20 cellular contexts compared by ENCODE assay signal in the genomic region with DNA sequence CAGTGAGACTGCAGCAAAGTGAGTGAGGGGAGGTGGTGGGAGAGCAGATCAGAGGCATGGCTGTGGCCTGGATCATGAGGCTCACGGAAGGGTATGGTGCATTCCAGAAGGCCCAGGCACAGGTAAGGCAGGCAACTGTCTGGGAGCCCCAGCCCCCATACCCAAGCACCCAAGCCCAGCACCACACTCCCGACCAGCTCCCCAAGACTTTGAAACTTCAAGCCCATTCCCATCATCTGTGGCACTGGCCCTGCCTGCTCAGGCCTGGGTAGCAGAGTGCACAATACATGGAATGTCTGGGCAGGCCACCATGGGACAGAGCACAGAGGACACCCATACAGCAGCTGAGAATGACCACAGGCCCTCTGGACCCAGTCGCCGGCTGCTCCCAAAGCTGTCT.
DNase-seq lines count a peak whose midpoint lies in the region; ATAC-seq, FAIRE-seq and TF ChIP-seq lines count a peak whose summit lies in the region.
"Had no signal": no experiment of that assay in that cellular context is flagged by ENCODE, and none has a peak within 500 bp of the region (broad histone marks: within the 10 kb centered on the region; RNA-seq: fewer than 3 reads in every experiment).

No MANE protein-coding gene starts in this region.

- TF ChIP-seq CTCF in natural killer cell (IDR thresholded peaks at IDR 0.05) (no peak), HepG2 (CRISPR knock-in tag; IDR thresholded peaks at IDR 0.05) (no peak), osteocyte (IDR thresholded peaks at IDR 0.05) (no peak)

- H4K20me1 ChIP-seq in HepG2 (ENCODE audit: insufficient read depth, low read length): no peaks in the 10 kb centered on the region
- H4K20me1 ChIP-seq: BLaER1 treated with 17β-estradiol and CSF1 and Interleukin-3, amounts not matched to agents 10 nM and 100 nM had no signal

- DNase-seq in natural killer cell treated with Interleukin-12 subunit alpha and Interleukin-12 subunit beta and Interleukin-15 and Interleukin-18, amount 100 ng/mL, for 72 hours (ENCODE audit: low spot score): no peak
- no peak for DNase-seq in natural killer cell
- DNase-seq in HepG2 (ENCODE audit: low spot score): no peak
- DNase-seq in osteocyte (ENCODE audit: extremely low spot score, unreplicated experiment): peak; percentile 60
- DNase-seq in central memory CD4-positive, alpha-beta T cell: no peak
- DNase-seq in D341Med (ENCODE audit: low spot score): no peak
- DNase-seq in HAP-1 (ENCODE audit: low spot score in 2 of 2): no peak
- DNase-seq: Calu3; CD8-positive, alpha-beta T cell; DMS 273 treated with DMSO at 0.1 percent for 48 hours; DMS53; DND-41; EL; HCEC 1CT had no signal

- H3K36me3 ChIP-seq in HepG2 (replicated peaks in 1 of 2; ENCODE audit: control insufficient read depth in 1 of 2, insufficient read depth in 2 of 2, low read length in 2 of 2) (no peaks in the 10 kb centered on the region), HAP-1 (replicated peaks) (no peaks in the 10 kb centered on the region)
- H3K36me3 ChIP-seq: BLaER1 treated with 17β-estradiol and CSF1 and Interleukin-3, amounts not matched to agents 10 nM and 100 nM had no signal

- H3K4me1 Mint-ChIP-seq in natural killer cell treated with Interleukin-12 subunit alpha and Interleukin-12 subunit beta and Interleukin-15 and Interleukin-18, amount 100 ng/mL, for 72 hours (ENCODE audit: low read depth in 2 of 2): no peaks in the 10 kb centered on the region
- no peaks in the 10 kb centered on the region for H3K4me1 Mint-ChIP-seq in natural killer cell
- H3K4me1 Mint-ChIP-seq in osteocyte (ENCODE audit: unreplicated experiment): peaks cover 11% of the 10 kb centered on the region
- H3K4me1 Mint-ChIP-seq: B cell had no signal

- WGBS in HepG2 (ENCODE audit: low lambda C conversion rate): 100% methylated on average over 4 of the region's 4 CpGs

- intact Hi-C loops in natural killer cell (cut with micrococcal nuclease) (no loop called here), HepG2 (cut with micrococcal nuclease; ENCODE audit: unreplicated experiment) (no loop called here)

- no peak overlapping the region for H3K27ac Mint-ChIP-seq in natural killer cell treated with Interleukin-12 subunit alpha and Interleukin-12 subunit beta and Interleukin-15 and Interleukin-18, amount 100 ng/mL, for 72 hours
- H3K27ac Mint-ChIP-seq in natural killer cell (no peak overlapping the region), osteocyte (ENCODE audit: unreplicated experiment) (no peak overlapping the region)
- H3K27ac Mint-ChIP-seq: B cell; CD8-positive, alpha-beta T cell; IgD-negative memory B cell had no signal

- H3K4me2 ChIP-seq in HepG2 (ENCODE audit: low read depth, low read length): no peak overlapping the region
- H3K4me2 ChIP-seq: BLaER1 treated with 17β-estradiol and CSF1 and Interleukin-3, amounts not matched to agents 10 nM and 100 nM had no signal

- H3K4me3 Mint-ChIP-seq in natural killer cell treated with Interleukin-12 subunit alpha and Interleukin-12 subunit beta and Interleukin-15 and Interleukin-18, amount 100 ng/mL, for 72 hours: no peak overlapping the region
- H3K4me3 Mint-ChIP-seq in natural killer cell (no peak overlapping the region), osteocyte (ENCODE audit: unreplicated experiment) (no peak overlapping the region)
- H3K4me3 Mint-ChIP-seq: B cell; CD8-positive, alpha-beta T cell had no signal

- no peak for TF ChIP-seq RAD21 in HepG2 (CRISPR knock-in tag; IDR thresholded peaks at IDR 0.05)

- H3K27me3 ChIP-seq in HepG2 (ENCODE audit: control insufficient read depth in 1 of 2, insufficient read depth in 2 of 2, low read length in 2 of 2) (no peaks in the 10 kb centered on the region), HAP-1 (ENCODE audit: low read depth) (no peaks in the 10 kb centered on the region)
- H3K27me3 ChIP-seq: BLaER1 treated with 17β-estradiol and CSF1 and Interleukin-3, amounts not matched to agents 10 nM and 100 nM had no signal

- POLR2A ChIA-PET in HepG2 (lab: Yijun Ruan, JAX): no interaction called here

- no peak for TF ChIP-seq POLR2A in HepG2 (IDR thresholded peaks at IDR 0.05; ENCODE audit: insufficient read depth in 1 of 2, low read depth in 2 of 2, low read length in 2 of 2)

- H3K9ac ChIP-seq in HepG2 (ENCODE audit: insufficient read depth, low read depth, low read length): no peak overlapping the region
- H3K9ac ChIP-seq: BLaER1 treated with 17β-estradiol and CSF1 and Interleukin-3, amounts not matched to agents 10 nM and 100 nM had no signal

- BruUV-seq in HepG2 (replicated peaks; lab: Mats Ljungman, UMichigan): no TSS peak

- no peak for FAIRE-seq in HepG2 (lab: Jason Lieb, UNC)
- FAIRE-seq: GM12878, GM19239 had no signal

- H3K4me3 ChIP-seq in HepG2 (replicated peaks in 1 of 3; ENCODE audit: insufficient read depth in 1 of 3, low read depth in 2 of 3, low read length in 3 of 3): no peak overlapping the region
- H3K4me3 ChIP-seq in HAP-1: no peak overlapping the region
- H3K4me3 ChIP-seq: BLaER1 treated with 17β-estradiol and CSF1 and Interleukin-3, amounts not matched to agents 10 nM and 100 nM; GM12878 had no signal

- TF ChIP-seq EP300 in HepG2 (IDR thresholded peaks at IDR 0.05; ENCODE audit: low read depth in 2 of 2, low read length in 2 of 2): no peak
- TF ChIP-seq EP300 in HepG2 (CRISPR knock-in tag; IDR thresholded peaks at IDR 0.05; ENCODE audit: borderline replicate concordance): no peak

- in situ Hi-C loops in HepG2 (cut with HindIII; ENCODE audit: extremely low pct_ligation_motif_present, low pct_unique_long_range_greater_than_20kb) (no loop called here), HAP-1 (cut with MboI; ENCODE audit: low sequenced_read_pairs) (no loop called here)

- no peak overlapping the region for H3K27ac ChIP-seq in HepG2 (ENCODE audit: extremely low read length, insufficient read depth, low read length)
- H3K27ac ChIP-seq: BLaER1 treated with 17β-estradiol and CSF1 and Interleukin-3, amounts not matched to agents 10 nM and 100 nM; HL-60 had no signal

- H3K36me3 Mint-ChIP-seq in natural killer cell treated with Interleukin-12 subunit alpha and Interleukin-12 subunit beta and Interleukin-15 and Interleukin-18, amount 100 ng/mL, for 72 hours: peaks cover 9% of the 10 kb centered on the region
- H3K36me3 Mint-ChIP-seq in natural killer cell: no peaks in the 10 kb centered on the region
- H3K36me3 Mint-ChIP-seq in osteocyte (ENCODE audit: unreplicated experiment): peaks cover 5% of the 10 kb centered on the region
- H3K36me3 Mint-ChIP-seq: CD8-positive, alpha-beta T cell had no signal

- peaks cover 32% of the 10 kb centered on the region for H3K4me1 ChIP-seq in HepG2 (ENCODE audit: insufficient read depth, low read length)
- no peaks in the 10 kb centered on the region for H3K4me1 ChIP-seq in HAP-1
- H3K4me1 ChIP-seq: BLaER1 treated with 17β-estradiol and CSF1 and Interleukin-3, amounts not matched to agents 10 nM and 100 nM had no signal

- H3K9me3 ChIP-seq in HepG2 (ENCODE audit: low read length) (peaks cover 31% of the 10 kb centered on the region), HAP-1 (peaks cover 12% of the 10 kb centered on the region)

- peaks cover 7 to 14% of the 10 kb centered on the region in 2 donors for H3K27me3 Mint-ChIP-seq in natural killer cell treated with Interleukin-12 subunit alpha and Interleukin-12 subunit beta and Interleukin-15 and Interleukin-18, amount 100 ng/mL, for 72 hours
- H3K27me3 Mint-ChIP-seq in natural killer cell (ENCODE audit: low read depth in 2 of 2) (peaks cover 9 to 35% of the 10 kb centered on the region in 2 donors), osteocyte (ENCODE audit: unreplicated experiment) (no peaks in the 10 kb centered on the region)

- H2AFZ ChIP-seq in HepG2 (ENCODE audit: low read length): no peak overlapping the region

- H3K9me3 Mint-ChIP-seq in natural killer cell treated with Interleukin-12 subunit alpha and Interleukin-12 subunit beta and Interleukin-15 and Interleukin-18, amount 100 ng/mL, for 72 hours: peaks cover 5% of the 10 kb centered on the region
- H3K9me3 Mint-ChIP-seq in natural killer cell: no peaks in the 10 kb centered on the region
- peaks cover 5% of the 10 kb centered on the region for H3K9me3 Mint-ChIP-seq in osteocyte (ENCODE audit: unreplicated experiment)

- CTCF ChIA-PET in HepG2 (lab: Yijun Ruan, JAX; ENCODE audit: low intra/inter-chr PET ratio, low total read pairs): no interaction called here

- no peaks in the 10 kb centered on the region for H3K79me2 ChIP-seq in HepG2 (ENCODE audit: insufficient read depth, low read length)

- peak; percentile 29 to 49 for ATAC-seq in natural killer cell treated with Interleukin-12 subunit alpha and Interleukin-12 subunit beta and Interleukin-15 and Interleukin-18, amount 100 ng/mL, for 72 hours
- ATAC-seq in natural killer cell: no peak
- ATAC-seq in HepG2: peak; percentile 25; the same call in 2 of the 3 replicates
- ATAC-seq: CD8-positive, alpha-beta T cell; GM12878 had no signal

TF ChIP-seq in HepG2, 621 proteins besides CTCF, POLR2A, EP300 and RAD21:
- no peak for TF ChIP-seq NPAS2 (CRISPR knock-in tag; IDR thresholded peaks at IDR 0.05; ENCODE audit: borderline replicate concordance)
- TF ChIP-seq RXRA (CRISPR knock-in tag; IDR thresholded peaks at IDR 0.05): 0 out of 2 replicates have a peak, but pooled peaks have one; percentile 18
- no peak for TF ChIP-seq RBFOX2 (IDR thresholded peaks at IDR 0.05; ENCODE audit: low read depth, low read length)
- TF ChIP-seq ZNF235 (CRISPR knock-in tag; IDR thresholded peaks at IDR 0.05; ENCODE audit: borderline replicate concordance): no peak
- no peak for TF ChIP-seq CBX1 (IDR thresholded peaks at IDR 0.05; ENCODE audit: low read depth)

Comparison
In these comparisons a context has a peak if more than half of its experiments do, and no peak if none do; other contexts are left out.
1. ATAC-seq: peak in natural killer cell treated with Interleukin-12 subunit alpha and Interleukin-12 subunit beta and Interleukin-15 and Interleukin-18, amount 100 ng/mL, for 72 hours (2 of 2) and HepG2 (single experiment); none in natural killer cell (0 of 3).